ENCODE assay signal across 18 cellular contexts in the genomic region with DNA sequence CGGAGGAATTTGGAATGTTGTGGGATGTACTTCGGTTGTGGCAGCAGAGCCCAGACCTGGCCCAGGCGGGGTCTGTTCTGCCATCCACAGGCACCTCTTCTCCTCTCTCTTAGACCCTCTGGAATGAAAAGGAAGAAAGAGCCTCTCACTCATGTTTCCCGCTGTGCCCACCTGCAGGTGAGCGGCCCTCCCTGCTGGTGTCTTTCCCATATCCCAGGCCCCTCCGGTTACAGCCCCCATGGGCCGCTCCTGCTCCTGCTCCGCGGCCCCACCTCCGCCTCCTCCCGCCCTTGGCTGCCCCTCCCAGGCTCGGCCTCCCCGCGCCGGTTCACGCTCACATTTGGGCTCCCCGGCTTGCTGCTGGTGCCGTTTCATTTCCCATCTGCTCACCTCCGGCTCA.
"Had no signal": no experiment of that assay in that cellular context is flagged by ENCODE, and none has a peak within 500 bp of the region (broad histone marks: within the 10 kb centered on the region; RNA-seq: fewer than 3 reads in every experiment).

No MANE protein-coding gene starts in this region.

- H3K27me3 Mint-ChIP-seq: activated naive CD8-positive, alpha-beta T cell; activated T-cell treated with anti-CD3 and anti-CD28 coated beads, Interleukin-2, amount 50 U/mL, for 24 hours had no signal

- H3K27ac ChIP-seq: adrenal gland, ascending aorta, brain microvascular endothelial cell, foreskin keratinocyte, neutrophil, pancreas, psoas muscle, thyroid gland had no signal

- DNase-seq: activated naive CD4-positive, alpha-beta T cell; activated T-cell treated with anti-CD3 and anti-CD28 coated beads, Interleukin-2, amount 50 U/mL, for 24 hours; adrenal gland; brain microvascular endothelial cell; caudate nucleus; dermis blood vessel endothelial cell; effector memory CD4-positive, alpha-beta T cell; foreskin keratinocyte; pancreas; psoas muscle; stimulated activated CD4-positive, alpha-beta T cell treated with anti-CD3 and anti-CD28 coated beads, Interleukin-4, amount 100 ng/mL, for 24 hours; stimulated activated naive CD4-positive, alpha-beta T cell treated with Interleukin-2 at 50 U/mL for 16 hours; thyroid gland had no signal

- H3K27me3 ChIP-seq: adrenal gland, brain microvascular endothelial cell, pancreas, thyroid gland had no signal

- H3K36me3 ChIP-seq: adrenal gland, ascending aorta, brain microvascular endothelial cell, neutrophil, pancreas, thyroid gland had no signal

- H3K4me3 ChIP-seq: adrenal gland, ascending aorta, pancreas, psoas muscle, thyroid gland had no signal

- H3K36me3 Mint-ChIP-seq: activated naive CD8-positive, alpha-beta T cell; natural killer cell treated with Interleukin-12 subunit alpha and Interleukin-12 subunit beta and Interleukin-15 and Interleukin-18, amount 100 ng/mL, for 72 hours had no signal

- H3K4me3 Mint-ChIP-seq: activated naive CD8-positive, alpha-beta T cell; activated T-cell treated with anti-CD3 and anti-CD28 coated beads, Interleukin-2, amount 50 U/mL, for 24 hours; natural killer cell treated with Interleukin-12 subunit alpha and Interleukin-12 subunit beta and Interleukin-15 and Interleukin-18, amount 100 ng/mL, for 72 hours had no signal

- H3K9me3 ChIP-seq: adrenal gland, ascending aorta, neutrophil, pancreas, thyroid gland had no signal

- H3K9me3 Mint-ChIP-seq: activated T-cell treated with anti-CD3 and anti-CD28 coated beads, Interleukin-2, amount 50 U/mL, for 24 hours; activated T-helper 2 cell treated with anti-CD3 and anti-CD28 coated beads, Interferon-gamma antibody, Interleukin-2, Interleukin-4, amounts not matched to agents 10 μg/mL and 5 μg/mL and 100 μg/mL, durations not matched to agents 14 hours and 24 hours and 36 hours; natural killer cell treated with Interleukin-12 subunit alpha and Interleukin-12 subunit beta and Interleukin-15 and Interleukin-18, amount 100 ng/mL, for 72 hours had no signal

- H3K27ac Mint-ChIP-seq: activated naive CD8-positive, alpha-beta T cell; activated T-cell treated with anti-CD3 and anti-CD28 coated beads, Interleukin-2, amount 50 U/mL, for 24 hours; activated T-helper 2 cell treated with anti-CD3 and anti-CD28 coated beads, Interferon-gamma antibody, Interleukin-2, Interleukin-4, amounts not matched to agents 10 μg/mL and 5 μg/mL and 100 μg/mL, durations not matched to agents 14 hours and 24 hours and 36 hours; natural killer cell treated with Interleukin-12 subunit alpha and Interleukin-12 subunit beta and Interleukin-15 and Interleukin-18, amount 100 ng/mL, for 72 hours had no signal
